ENCODE assay signal across 8 cellular contexts in genomic region chr11:5380740-5381342, GRCh38. TPM values are rescaled to one million over a fixed set of nuclear protein-coding genes. Genes with fewer than 3 reads are reported as not detected.
DNase-seq lines count a peak whose midpoint lies in the region; ATAC-seq, FAIRE-seq and TF ChIP-seq lines count a peak whose summit lies in the region.

No MANE protein-coding gene starts in this region.

- no peak overlapping the region for H2AK5ac ChIP-seq in H1 (ENCODE audit: low read depth, low read length)

- H3K36me3 ChIP-seq in GM23338 (ENCODE audit: insufficient read depth), result no peaks in the 10 kb centered on the region
- no peaks in the 10 kb centered on the region for H3K36me3 ChIP-seq in Karpas-422 (ENCODE audit: insufficient read depth, low read length)
- no peaks in the 10 kb centered on the region for H3K36me3 ChIP-seq in H1 (ENCODE audit: control insufficient read depth in 2 of 4, insufficient read depth in 4 of 4, low read length in 3 of 4)
- H3K36me3 ChIP-seq in aorta (ENCODE audit: control insufficient read depth in 1 of 2, insufficient read depth in 2 of 2, low read length in 1 of 2), result no peaks in the 10 kb centered on the region

- H2BK5ac ChIP-seq in H1 (ENCODE audit: low read depth, low read length), result no peak overlapping the region

- no peaks in the 10 kb centered on the region for H3K4me1 Mint-ChIP-seq in activated T-cell treated with anti-CD3 and anti-CD28 coated beads, Interleukin-2, amount 50 U/mL, for 4 hours (ENCODE audit: low read depth)
- H3K4me1 Mint-ChIP-seq in GM23338 (peaks cover 5% of the 10 kb centered on the region; the same call in 2 of the 3 replicates), mesothelial cell of epicardium (no peaks in the 10 kb centered on the region)

- peak overlapping the region; percentile 91; the same call in 1 of the 2 replicates for H2AFZ ChIP-seq in GM23338
- no peak overlapping the region for H2AFZ ChIP-seq in Karpas-422 (ENCODE audit: low read length)
- peak overlapping the region; percentile 72; the same call in 1 of the 2 replicates for H2AFZ ChIP-seq in H1 (ENCODE audit: low read length)

- no peaks in the 10 kb centered on the region for H3K23me2 ChIP-seq in H1 (ENCODE audit: low read depth, low read length)

- no peaks in the 10 kb centered on the region for H4K20me1 ChIP-seq in GM23338 (replicated peaks; ENCODE audit: insufficient read depth)
- H4K20me1 ChIP-seq in Karpas-422 (ENCODE audit: insufficient read depth, low read depth, low read length), result no peaks in the 10 kb centered on the region
- no peaks in the 10 kb centered on the region for H4K20me1 ChIP-seq in H1 (replicated peaks in 1 of 2; ENCODE audit: control insufficient read depth in 1 of 2, insufficient read depth in 2 of 2, low read length in 2 of 2)

- H3K9me3 Mint-ChIP-seq in activated T-cell treated with anti-CD3 and anti-CD28 coated beads, Interleukin-2, amount 50 U/mL, for 4 hours, result no peaks in the 10 kb centered on the region
- H3K9me3 Mint-ChIP-seq in GM23338 (no peaks in the 10 kb centered on the region), mesothelial cell of epicardium (no peaks in the 10 kb centered on the region)

- H3K79me1 ChIP-seq in H1 (ENCODE audit: low read depth, low read length), result no peaks in the 10 kb centered on the region

- FAIRE-seq in H1 (lab: Jason Lieb, UNC), result peak; percentile 96

- H3K4ac ChIP-seq in H1 (replicated peaks; ENCODE audit: insufficient read length, low read depth, low read length), result no peak overlapping the region

- no peak overlapping the region for H3K4me3 ChIP-seq in GM23338
- no peak overlapping the region for H3K4me3 ChIP-seq in Karpas-422 (ENCODE audit: low read length)
- H3K4me3 ChIP-seq in H1 (ENCODE audit: extremely low read depth in 1 of 4, insufficient read depth in 2 of 4, low read depth in 3 of 4, low read length in 4 of 4), result no peak overlapping the region
- no peak overlapping the region for H3K4me3 ChIP-seq in aorta (ENCODE audit: low read length in 2 of 2)

- intact Hi-C loops in aorta (cut with DNase I), result loop anchor here (2.0 to 10.0 kb wide), 3 partner anchors 176 to 256 kb away; no protein-coding TSS in a partner anchor

- no peaks in the 10 kb centered on the region for H3F3A ChIP-seq in GM23338 (replicated peaks; ENCODE audit: low read depth)

- H2BK120ac ChIP-seq in H1 (replicated peaks; ENCODE audit: low read depth, low read length), result no peak overlapping the region

- CTCF ChIA-PET in H1 (lab: Charles Lee; ENCODE audit: partially characterized antibody), result interaction anchor here (0.6 to 2.2 kb wide), 16 partner anchors 10 to 819 kb away, joined by 3 to 9 read pairs (median 4); no protein-coding TSS in a partner anchor

- H3K18ac ChIP-seq in H1 (ENCODE audit: extremely low read depth, low read length), result no peak overlapping the region

- no peak overlapping the region for H3K4me3 Mint-ChIP-seq in activated T-cell treated with anti-CD3 and anti-CD28 coated beads, Interleukin-2, amount 50 U/mL, for 4 hours
- H3K4me3 Mint-ChIP-seq in GM23338 (no peak overlapping the region), mesothelial cell of epicardium (no peak overlapping the region)

- no peak overlapping the region for H3K27ac Mint-ChIP-seq in GM23338
- H3K27ac Mint-ChIP-seq in mesothelial cell of epicardium, result no peak overlapping the region

- TF ChIP-seq POLR2A in H1 (IDR thresholded peaks at IDR 0.05; ENCODE audit: control extremely low read depth in 1 of 2, low read depth in 2 of 2, low read length in 2 of 2), result no peak

- H3K9me3 ChIP-seq in Karpas-422 (ENCODE audit: low read length) (no peaks in the 10 kb centered on the region), H1 (ENCODE audit: insufficient read depth in 2 of 2, low read depth in 1 of 2, low read length in 1 of 2) (no peaks in the 10 kb centered on the region), aorta (ENCODE audit: control insufficient read depth, low read length) (no peaks in the 10 kb centered on the region)

- TF ChIP-seq CTCF in GM23338 (conservative IDR thresholded peaks at IDR 0.05; ENCODE audit: low read depth in 2 of 2), result peak; percentile 80 to 97
- TF ChIP-seq CTCF in H1 (IDR thresholded peaks at IDR 0.05; ENCODE audit: control extremely low read depth in 1 of 3, insufficient read depth in 1 of 3, low read depth in 1 of 3, low read length in 3 of 3), result peak; percentile 65 to 92 (median 92)
- TF ChIP-seq CTCF in mesothelial cell of epicardium (IDR thresholded peaks at IDR 0.05; ENCODE audit: unreplicated experiment), result peak; percentile 76

- H2BK15ac ChIP-seq in H1 (ENCODE audit: low read length), result no peak overlapping the region

- no peak overlapping the region for H4K8ac ChIP-seq in H1 (ENCODE audit: extremely low read depth, insufficient read depth, low read length)

- no peak overlapping the region for H3K9ac ChIP-seq in Karpas-422 (ENCODE audit: low read length)
- no peak overlapping the region for H3K9ac ChIP-seq in H1 (replicated peaks in 1 of 4; ENCODE audit: extremely low read depth in 1 of 4, low read depth in 3 of 4, low read length in 3 of 4)

- H3K56ac ChIP-seq in H1 (replicated peaks; ENCODE audit: insufficient read length, low read depth, low read length), result no peak overlapping the region

- H3K36me3 Mint-ChIP-seq in activated T-cell treated with anti-CD3 and anti-CD28 coated beads, Interleukin-2, amount 50 U/mL, for 4 hours (ENCODE audit: insufficient read depth), result no peaks in the 10 kb centered on the region
- no peaks in the 10 kb centered on the region for H3K36me3 Mint-ChIP-seq in GM23338 (ENCODE audit: low read depth)
- no peaks in the 10 kb centered on the region for H3K36me3 Mint-ChIP-seq in mesothelial cell of epicardium

- H4K5ac ChIP-seq in H1 (ENCODE audit: insufficient read length, low read depth, low read length), result no peak overlapping the region

- POLR2A ChIA-PET in H1 (lab: Charles Lee; ENCODE audit: partially characterized antibody), result no interaction called here

- H3K27me3 ChIP-seq in GM23338 (ENCODE audit: insufficient read depth) (no peaks in the 10 kb centered on the region), Karpas-422 (ENCODE audit: low read length) (no peaks in the 10 kb centered on the region), H1 (replicated peaks in 1 of 4; ENCODE audit: control insufficient read depth in 3 of 4, extremely low read depth in 1 of 4, insufficient read depth in 3 of 4, low read length in 3 of 4) (no peaks in the 10 kb centered on the region), aorta (ENCODE audit: control insufficient read depth in 1 of 2, insufficient read depth in 2 of 2, low read length in 1 of 2) (no peaks in the 10 kb centered on the region)

- no peak overlapping the region for H3K14ac ChIP-seq in H1 (ENCODE audit: insufficient read length)

- no peaks in the 10 kb centered on the region for H3K79me2 ChIP-seq in GM23338 (replicated peaks; ENCODE audit: insufficient read depth)
- H3K79me2 ChIP-seq in Karpas-422 (ENCODE audit: low read length), result no peaks in the 10 kb centered on the region
- H3K79me2 ChIP-seq in H1 (ENCODE audit: control insufficient read depth in 1 of 2, insufficient read depth in 2 of 2, low read length in 2 of 2), result no peaks in the 10 kb centered on the region

- peak; percentile 95 to 96 for TF ChIP-seq RAD21 in H1 (IDR thresholded peaks at IDR 0.05 in 1 of 2, conservative IDR thresholded peaks at IDR 0.05 in 1 of 2; ENCODE audit: low read depth in 2 of 2, low read length in 2 of 2)

- no peak overlapping the region for H3K23ac ChIP-seq in H1 (ENCODE audit: insufficient read length)

- H3K27ac ChIP-seq in GM23338 (ENCODE audit: low read depth) (no peak overlapping the region), Karpas-422 (ENCODE audit: low read length) (no peak overlapping the region), H1 (ENCODE audit: low read depth, low read length) (no peak overlapping the region), aorta (ENCODE audit: low read depth in 1 of 2, low read length in 2 of 2) (no peak overlapping the region)

- no peaks in the 10 kb centered on the region for H3K4me1 ChIP-seq in GM23338 (ENCODE audit: insufficient read depth)
- H3K4me1 ChIP-seq in Karpas-422 (ENCODE audit: low read length), result no peaks in the 10 kb centered on the region
- no peaks in the 10 kb centered on the region; a peak in 1 of 7 replicates for H3K4me1 ChIP-seq in H1 (replicated peaks in 1 of 4; ENCODE audit: control insufficient read depth in 3 of 4, insufficient read depth in 4 of 4, low read length in 3 of 4)
- no peaks in the 10 kb centered on the region for H3K4me1 ChIP-seq in aorta (ENCODE audit: control insufficient read depth in 1 of 2, insufficient read depth in 2 of 2, low read length in 2 of 2)

- no peaks in the 10 kb centered on the region for H3K27me3 Mint-ChIP-seq in activated T-cell treated with anti-CD3 and anti-CD28 coated beads, Interleukin-2, amount 50 U/mL, for 4 hours (ENCODE audit: low read depth)
- no peaks in the 10 kb centered on the region for H3K27me3 Mint-ChIP-seq in GM23338 (ENCODE audit: insufficient read depth, low read depth, poor library complexity)
- peaks cover 2% of the 10 kb centered on the region for H3K27me3 Mint-ChIP-seq in mesothelial cell of epicardium (ENCODE audit: low read depth)

- H3K9me2 ChIP-seq in GM23338 (ENCODE audit: insufficient read depth) (no peaks in the 10 kb centered on the region), Karpas-422 (replicated peaks; ENCODE audit: insufficient read depth, low read length) (no peaks in the 10 kb centered on the region)

- WGBS in H1 (ENCODE audit: extremely low coverage in 1 of 2, insufficient coverage in 1 of 2, insufficient read length in 1 of 2, insufficient replicate concordance in 2 of 2, low coverage in 1 of 2, low lambda C conversion rate in 2 of 2, missing lambda C conversion rate in 1 of 2), 2 experiments, result 71% methylated on average over 4 of the region's 4 CpGs; no CpG with 5 or more reads in 1 of the 2 experiments
- WGBS in aorta, 2 donors, result 71 to 74% methylated on average over 4 of the region's 4 CpGs

- TF ChIP-seq EP300 in H1 (IDR thresholded peaks at IDR 0.05; ENCODE audit: borderline replicate concordance in 1 of 2, low read depth in 2 of 2, low read length in 2 of 2), result no peak

- H3K4me2 ChIP-seq in GM23338 (no peak overlapping the region), Karpas-422 (ENCODE audit: low read depth, low read length, poor library complexity, severe bottlenecking) (no peak overlapping the region), H1 (ENCODE audit: insufficient read depth in 1 of 2, low read depth in 2 of 2, low read length in 2 of 2) (no peak overlapping the region)

- no peak for ATAC-seq in activated T-cell treated with anti-CD3 and anti-CD28 coated beads, Interleukin-2, amount 50 U/mL, for 4 hours
- ATAC-seq in GM23338 (peak; percentile 99), aorta (ENCODE audit: low FRiP score) (peak; percentile 68)

- DNase-seq in activated T-cell treated with anti-CD3 and anti-CD28 coated beads for 48 hours (ENCODE audit: low read depth) (peak; percentile 8), GM23338 (ENCODE audit: low spot score) (peak; percentile 89), Karpas-422 (peak; percentile 76), SKM-1 treated with dmso at 0.1 percent for 144 hours (lab: John Stamatoyannopoulos, UW; ENCODE audit: unreplicated experiment) (peak; percentile 49), H1 (ENCODE audit: low read depth in 1 of 2, low spot score in 2 of 2) (peak; percentile 31 to 70), mesothelial cell of epicardium (ENCODE audit: low spot score in 2 of 2, unreplicated experiment in 2 of 2) (peak; percentile 25 to 41), aorta (peak; percentile 55 to 57)
- DNase-seq in activated T-cell treated with anti-CD3 and anti-CD28 coated beads, Interleukin-2, amount 50 U/mL, for 4 hours, result no peak

- H2BK12ac ChIP-seq in H1 (ENCODE audit: low read depth, low read length), result no peak overlapping the region

- no peak overlapping the region for H2BK20ac ChIP-seq in H1 (ENCODE audit: low read length)

- H4K91ac ChIP-seq in H1 (replicated peaks; ENCODE audit: insufficient read length, low read length), result no peak overlapping the region

RNA-seq across cellular contexts. Expression of gene OR51M1, which starts 2.8 kb away (rescaled TPM):
- not detected for total RNA-seq in activated T-cell treated with anti-CD3 and anti-CD28 coated beads, Interleukin-2, amount 50 U/mL, for 4 hours
- total RNA-seq in GM23338 (2014; rRNA removed; shearing (Covaris generic)), result 0.03 and 0.35 TPM in 2 replicates
- polyA plus RNA-seq in GM23338 (2016; fragmentation: Nextera tagmentation; extraction: Ambion mirVana), result not detected in 2 replicates
- total RNA-seq in Karpas-422 (2014; rRNA removed; shearing (Covaris generic); ENCODE audit: low replicate concordance), result not detected in 2 replicates
- not detected in 2 replicates for total RNA-seq in H1 (2021; fragmentation: NEBNext Ultra II Directional; extraction: Animal tissue kit (Norgen Biotek cat#: 25700))
- polyA plus RNA-seq in H1 (2011; rRNA removed), result 0.08 TPM in 1 of 2 replicates, not detected in the other
- polyA plus RNA-seq in H1 (2011; cell fraction: cytosol; rRNA removed), result not detected
- 0.26 TPM for polyA plus RNA-seq in H1 (2011; cell fraction: nucleus; rRNA removed)
- 0.05 TPM in 1 of 4 replicates, not detected in the others for polyA plus RNA-seq in H1 (2012, experiment 1 of 2)
- not detected for polyA plus RNA-seq in H1 (2012, experiment 2 of 2)
- polyA plus RNA-seq in H1 (2013, experiment 1 of 2), result 0.08 TPM
- polyA plus RNA-seq in H1 (2013, experiment 2 of 2), result 0.07 TPM
- 0.35 TPM in 1 of 2 replicates, not detected in the other for polyA minus RNA-seq in H1 (2011; rRNA and poly(A)+ RNA removed)
- not detected for polyA minus RNA-seq in H1 (2011; cell fraction: cytosol; rRNA and poly(A)+ RNA removed)
- not detected for polyA minus RNA-seq in H1 (2011; cell fraction: nucleus; rRNA and poly(A)+ RNA removed)
- not detected in 3 replicates for total RNA-seq in mesothelial cell of epicardium
- not detected for total RNA-seq in aorta
- not detected for polyA plus RNA-seq in aorta

RNA-seq across cellular contexts. Expression of gene OR51B6, which starts 29.5 kb away (rescaled TPM):
- total RNA-seq in activated T-cell treated with anti-CD3 and anti-CD28 coated beads, Interleukin-2, amount 50 U/mL, for 4 hours, result not detected
- total RNA-seq in GM23338 (2014; rRNA removed; shearing (Covaris generic)), result not detected in 2 replicates
- polyA plus RNA-seq in GM23338 (2016; fragmentation: Nextera tagmentation; extraction: Ambion mirVana), result not detected in 2 replicates
- not detected in 2 replicates for total RNA-seq in Karpas-422 (2014; rRNA removed; shearing (Covaris generic); ENCODE audit: low replicate concordance)
- total RNA-seq in H1 (2021; fragmentation: NEBNext Ultra II Directional; extraction: Animal tissue kit (Norgen Biotek cat#: 25700)), result not detected in 2 replicates
- polyA plus RNA-seq in H1 (2011; rRNA removed), result not detected in 2 replicates
- not detected for polyA plus RNA-seq in H1 (2011; cell fraction: cytosol; rRNA removed)
- not detected for polyA plus RNA-seq in H1 (2011; cell fraction: nucleus; rRNA removed)
- not detected in 4 replicates for polyA plus RNA-seq in H1 (2012, experiment 1 of 2)
- not detected for polyA plus RNA-seq in H1 (2012, experiment 2 of 2)
- polyA plus RNA-seq in H1 (2013, experiment 1 of 2), result not detected
- polyA plus RNA-seq in H1 (2013, experiment 2 of 2), result not detected
- polyA minus RNA-seq in H1 (2011; rRNA and poly(A)+ RNA removed), result 0.27 TPM in 1 of 2 replicates, not detected in the other
- polyA minus RNA-seq in H1 (2011; cell fraction: cytosol; rRNA and poly(A)+ RNA removed), result not detected
- polyA minus RNA-seq in H1 (2011; cell fraction: nucleus; rRNA and poly(A)+ RNA removed), result not detected
- total RNA-seq in mesothelial cell of epicardium, result not detected in 3 replicates
- not detected for total RNA-seq in aorta
- polyA plus RNA-seq in aorta, result not detected

RNA-seq across cellular contexts. Expression of gene OR51B5, which starts 37.5 kb away (rescaled TPM):
- not detected for total RNA-seq in activated T-cell treated with anti-CD3 and anti-CD28 coated beads, Interleukin-2, amount 50 U/mL, for 4 hours
- total RNA-seq in GM23338 (2014; rRNA removed; shearing (Covaris generic)), result not detected in 2 replicates
- polyA plus RNA-seq in GM23338 (2016; fragmentation: Nextera tagmentation; extraction: Ambion mirVana), result not detected in 2 replicates
- 0.60 TPM in 1 of 2 replicates, not detected in the other for total RNA-seq in Karpas-422 (2014; rRNA removed; shearing (Covaris generic); ENCODE audit: low replicate concordance)
- not detected in 2 replicates for total RNA-seq in H1 (2021; fragmentation: NEBNext Ultra II Directional; extraction: Animal tissue kit (Norgen Biotek cat#: 25700))
- 0.06 TPM in 1 of 2 replicates, not detected in the other for polyA plus RNA-seq in H1 (2011; rRNA removed)
- 0.06 TPM for polyA plus RNA-seq in H1 (2011; cell fraction: cytosol; rRNA removed)
- 0.24 TPM for polyA plus RNA-seq in H1 (2011; cell fraction: nucleus; rRNA removed)
- polyA plus RNA-seq in H1 (2012, experiment 1 of 2), result not detected in 4 replicates
- not detected for polyA plus RNA-seq in H1 (2012, experiment 2 of 2)
- not detected for polyA plus RNA-seq in H1 (2013, experiment 1 of 2)
- polyA plus RNA-seq in H1 (2013, experiment 2 of 2), result not detected
- 0.25 and 2.4 TPM in 2 replicates for polyA minus RNA-seq in H1 (2011; rRNA and poly(A)+ RNA removed)
- polyA minus RNA-seq in H1 (2011; cell fraction: cytosol; rRNA and poly(A)+ RNA removed), result not detected
- 0.90 TPM for polyA minus RNA-seq in H1 (2011; cell fraction: nucleus; rRNA and poly(A)+ RNA removed)
- total RNA-seq in mesothelial cell of epicardium, result 0.89 to 1.2 TPM (median 1.1 TPM) in 3 replicates
- 1 to 10 TPM in 1 of 2 donors, under 1 TPM in 1; 0.71 to 1.2 TPM for total RNA-seq in aorta
- polyA plus RNA-seq in aorta, result not detected

RNA-seq across cellular contexts. Expression of gene OR51Q1, which starts 41.1 kb away (rescaled TPM):
- not detected for total RNA-seq in activated T-cell treated with anti-CD3 and anti-CD28 coated beads, Interleukin-2, amount 50 U/mL, for 4 hours
- total RNA-seq in GM23338 (2014; rRNA removed; shearing (Covaris generic)), result not detected in 2 replicates
- polyA plus RNA-seq in GM23338 (2016; fragmentation: Nextera tagmentation; extraction: Ambion mirVana) (not detected in 2 replicates), H1 (2011; rRNA removed) (0.08 and 0.13 TPM in 2 replicates), aorta (1 to 10 TPM in 1 of 2 donors, not detected in 1; 1.4 TPM)
- total RNA-seq in Karpas-422 (2014; rRNA removed; shearing (Covaris generic); ENCODE audit: low replicate concordance), result not detected in 2 replicates
- total RNA-seq in H1 (2021; fragmentation: NEBNext Ultra II Directional; extraction: Animal tissue kit (Norgen Biotek cat#: 25700)), result not detected in 2 replicates
- polyA plus RNA-seq in H1 (2011; cell fraction: cytosol; rRNA removed), result not detected
- polyA plus RNA-seq in H1 (2011; cell fraction: nucleus; rRNA removed), result not detected
- not detected in 4 replicates for polyA plus RNA-seq in H1 (2012, experiment 1 of 2)
- not detected for polyA plus RNA-seq in H1 (2012, experiment 2 of 2)
- not detected for polyA plus RNA-seq in H1 (2013, experiment 1 of 2)
- not detected for polyA plus RNA-seq in H1 (2013, experiment 2 of 2)
- polyA minus RNA-seq in H1 (2011; rRNA and poly(A)+ RNA removed), result not detected in 2 replicates
- polyA minus RNA-seq in H1 (2011; cell fraction: cytosol; rRNA and poly(A)+ RNA removed), result not detected
- polyA minus RNA-seq in H1 (2011; cell fraction: nucleus; rRNA and poly(A)+ RNA removed), result not detected
- total RNA-seq in mesothelial cell of epicardium (not detected in 3 replicates), aorta (not detected)

RNA-seq across cellular contexts. Expression of gene OR51B2, which starts 56.7 kb away (rescaled TPM):
- total RNA-seq in activated T-cell treated with anti-CD3 and anti-CD28 coated beads, Interleukin-2, amount 50 U/mL, for 4 hours, result not detected
- not detected in 2 replicates for total RNA-seq in GM23338 (2014; rRNA removed; shearing (Covaris generic))
- not detected in 2 replicates for polyA plus RNA-seq in GM23338 (2016; fragmentation: Nextera tagmentation; extraction: Ambion mirVana)
- total RNA-seq in Karpas-422 (2014; rRNA removed; shearing (Covaris generic); ENCODE audit: low replicate concordance), result not detected in 2 replicates
- total RNA-seq in H1 (2021; fragmentation: NEBNext Ultra II Directional; extraction: Animal tissue kit (Norgen Biotek cat#: 25700)), result not detected in 2 replicates
- not detected in 2 replicates for polyA plus RNA-seq in H1 (2011; rRNA removed)
- polyA plus RNA-seq in H1 (2011; cell fraction: cytosol; rRNA removed), result not detected
- polyA plus RNA-seq in H1 (2011; cell fraction: nucleus; rRNA removed), result not detected
- polyA plus RNA-seq in H1 (2012, experiment 1 of 2), result not detected in 4 replicates
- polyA plus RNA-seq in H1 (2012, experiment 2 of 2), result not detected
- polyA plus RNA-seq in H1 (2013, experiment 1 of 2), result not detected
- not detected for polyA plus RNA-seq in H1 (2013, experiment 2 of 2)
- polyA minus RNA-seq in H1 (2011; rRNA and poly(A)+ RNA removed), result 0.60 TPM in 1 of 2 replicates, not detected in the other
- not detected for polyA minus RNA-seq in H1 (2011; cell fraction: cytosol; rRNA and poly(A)+ RNA removed)
- 2.2 TPM for polyA minus RNA-seq in H1 (2011; cell fraction: nucleus; rRNA and poly(A)+ RNA removed)
- 0.41 to 0.56 TPM in 2 of 3 replicates, not detected in the other for total RNA-seq in mesothelial cell of epicardium
- total RNA-seq in aorta, result not detected
- not detected for polyA plus RNA-seq in aorta

Comparison
In these comparisons a context has a peak if more than half of its experiments do, and no peak if none do; other contexts are left out.
1. ATAC-seq: peak in GM23338 (single experiment) and aorta (single experiment); none in activated T-cell treated with anti-CD3 and anti-CD28 coated beads, Interleukin-2, amount 50 U/mL, for 4 hours (0 of 2).
2. Peak in every context shown above with its lines, with median percentiles within 50 percentile points of each other: CTCF ChIP-seq.